ENCODE assay signal across 1 cellular context in the genomic region with DNA sequence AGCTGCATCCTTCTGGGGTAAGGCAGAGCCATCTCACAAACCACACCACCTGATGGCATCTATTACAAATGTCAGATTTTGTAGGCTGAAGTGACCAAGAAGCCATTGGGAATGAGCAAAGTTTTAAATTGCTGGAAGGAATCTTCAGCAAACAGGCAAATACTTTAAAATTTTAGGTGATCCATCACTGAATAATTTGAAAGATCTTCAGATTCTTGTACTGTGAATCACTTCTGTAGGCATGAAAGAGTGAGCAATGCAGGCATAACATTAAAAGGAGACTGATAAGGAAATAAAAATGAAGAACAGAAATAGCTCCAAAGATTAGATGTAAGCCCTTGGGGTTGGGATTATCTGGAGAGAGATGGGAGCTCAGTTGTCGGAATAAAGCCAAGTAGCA.
TF ChIP-seq lines count a peak whose summit lies in the region.

No MANE protein-coding gene starts in this region.

TF ChIP-seq in IMR-90, 13 proteins besides CTCF, POLR2A, EP300 and RAD21 (continued from another document):
- TF ChIP-seq, protein P1, sequence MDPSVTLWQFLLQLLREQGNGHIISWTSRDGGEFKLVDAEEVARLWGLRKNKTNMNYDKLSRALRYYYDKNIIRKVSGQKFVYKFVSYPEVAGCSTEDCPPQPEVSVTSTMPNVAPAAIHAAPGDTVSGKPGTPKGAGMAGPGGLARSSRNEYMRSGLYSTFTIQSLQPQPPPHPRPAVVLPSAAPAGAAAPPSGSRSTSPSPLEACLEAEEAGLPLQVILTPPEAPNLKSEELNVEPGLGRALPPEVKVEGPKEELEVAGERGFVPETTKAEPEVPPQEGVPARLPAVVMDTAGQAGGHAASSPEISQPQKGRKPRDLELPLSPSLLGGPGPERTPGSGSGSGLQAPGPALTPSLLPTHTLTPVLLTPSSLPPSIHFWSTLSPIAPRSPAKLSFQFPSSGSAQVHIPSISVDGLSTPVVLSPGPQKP (IDR thresholded peaks at IDR 0.05; ENCODE audit: borderline replicate concordance, low read depth, low read length) = no peak
- TF ChIP-seq MAZ (IDR thresholded peaks at IDR 0.05; ENCODE audit: borderline replicate concordance, low read depth, low read length) (no peak), RCOR1 (IDR thresholded peaks at IDR 0.05; ENCODE audit: insufficient replicate concordance, low read length) (no peak), FOS (IDR thresholded peaks at IDR 0.05; ENCODE audit: low read depth, low read length) (no peak), CHD1 (IDR thresholded peaks at IDR 0.05; ENCODE audit: low read depth, low read length) (no peak), MAFK (IDR thresholded peaks at IDR 0.05; ENCODE audit: low read depth, low read length) (no peak), SMC3 (IDR thresholded peaks at IDR 0.05; ENCODE audit: low read depth, low read length) (no peak), CEBPB (IDR thresholded peaks at IDR 0.05; ENCODE audit: low read depth, low read length) (no peak), RFX5 (IDR thresholded peaks at IDR 0.05; ENCODE audit: low read depth, low read length) (no peak), NFE2L2 (IDR thresholded peaks at IDR 0.05; ENCODE audit: low read depth, low read length) (no peak)
- TF ChIP-seq, protein P2, sequence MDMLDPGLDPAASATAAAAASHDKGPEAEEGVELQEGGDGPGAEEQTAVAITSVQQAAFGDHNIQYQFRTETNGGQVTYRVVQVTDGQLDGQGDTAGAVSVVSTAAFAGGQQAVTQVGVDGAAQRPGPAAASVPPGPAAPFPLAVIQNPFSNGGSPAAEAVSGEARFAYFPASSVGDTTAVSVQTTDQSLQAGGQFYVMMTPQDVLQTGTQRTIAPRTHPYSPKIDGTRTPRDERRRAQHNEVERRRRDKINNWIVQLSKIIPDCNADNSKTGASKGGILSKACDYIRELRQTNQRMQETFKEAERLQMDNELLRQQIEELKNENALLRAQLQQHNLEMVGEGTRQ (IDR thresholded peaks at IDR 0.05; ENCODE audit: low read depth, low read length) = no peak
